Comparison of ENCODE assay signal across 10 cellular contexts in the genomic region with DNA sequence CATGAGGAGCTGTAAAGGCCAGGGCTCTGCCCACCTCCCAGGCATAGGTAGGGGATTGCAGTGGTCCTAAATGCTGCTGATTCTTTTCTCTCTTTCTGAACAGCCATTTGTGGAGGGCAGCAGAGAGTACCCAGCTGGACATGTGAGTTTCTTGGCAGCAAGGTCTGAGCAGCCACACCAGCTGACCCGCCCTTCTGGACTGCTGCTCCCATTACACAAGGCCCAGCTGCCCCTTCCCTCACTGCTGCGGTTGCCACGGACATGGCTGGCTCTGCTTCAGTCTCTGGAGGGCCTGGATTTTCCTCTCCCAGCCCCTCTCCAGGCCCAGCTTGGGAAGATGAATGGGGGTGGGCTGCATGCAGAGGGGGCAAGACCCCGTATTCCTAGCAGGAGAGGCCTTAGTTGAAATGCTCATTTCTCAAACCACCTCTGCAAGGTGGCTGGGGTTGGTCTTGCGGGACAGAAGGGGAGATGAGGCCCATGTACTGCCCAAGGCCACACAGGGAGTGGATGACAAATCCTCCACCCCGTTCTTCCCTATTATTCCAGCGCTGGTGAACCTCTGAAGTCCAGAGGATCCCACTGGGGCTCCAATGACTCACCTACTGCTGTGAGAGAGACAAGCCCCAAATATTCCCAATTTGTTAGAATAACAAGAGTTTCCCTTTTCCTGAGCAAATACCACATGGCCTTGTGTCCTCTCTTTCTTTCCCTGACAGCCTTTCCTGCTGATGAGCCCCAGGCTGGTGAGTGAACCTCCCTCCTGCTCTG. TPM values are rescaled to one million over a fixed set of nuclear protein-coding genes. Genes with fewer than 3 reads are reported as not detected.
DNase-seq lines count a peak whose midpoint lies in the region; ATAC-seq and TF ChIP-seq lines count a peak whose summit lies in the region.
"Had no signal": no experiment of that assay in that cellular context is flagged by ENCODE, and none has a peak within 500 bp of the region (broad histone marks: within the 10 kb centered on the region; RNA-seq: fewer than 3 reads in every experiment).

No MANE protein-coding gene starts in this region.

- no peak overlapping the region for H3K4me3 ChIP-seq in epithelial cell of proximal tubule (ENCODE audit: low read depth, low read length)

- no peaks in the 10 kb centered on the region for H3K9me3 Mint-ChIP-seq in type B pancreatic cell
- H3K9me3 Mint-ChIP-seq in CD4-positive, alpha-beta T cell, result no peaks in the 10 kb centered on the region

- no peak overlapping the region for H3K27ac ChIP-seq in CD4-positive, alpha-beta T cell (ENCODE audit: low read depth, low read length)
- H3K27ac ChIP-seq: 22Rv1 had no signal

- H3K27me3 Mint-ChIP-seq in type B pancreatic cell, result no peaks in the 10 kb centered on the region
- H3K27me3 Mint-ChIP-seq in CD4-positive, alpha-beta T cell, result no peaks in the 10 kb centered on the region

- intact Hi-C loops in CD4-positive, alpha-beta T cell (cut with DNase I, micrococcal nuclease), result no loop called here

- H3K27me3 ChIP-seq in CD4-positive, alpha-beta T cell (ENCODE audit: control insufficient read depth, insufficient read depth, low read length), result no peaks in the 10 kb centered on the region

- POLR2A ChIA-PET in CD4-positive, alpha-beta T cell (lab: Charles Lee), result no interaction called here

- TF ChIP-seq CTCF in epithelial cell of proximal tubule (conservative IDR thresholded peaks at IDR 0.05; ENCODE audit: low read depth, low read length) (peak; percentile 14), type B pancreatic cell (conservative IDR thresholded peaks at IDR 0.05) (no peak)
- TF ChIP-seq CTCF in CD4-positive, alpha-beta T cell (IDR thresholded peaks at IDR 0.05), result no peak

- peaks cover 22% of the 10 kb centered on the region for H3K4me1 Mint-ChIP-seq in type B pancreatic cell (ENCODE audit: unreplicated experiment)
- H3K4me1 Mint-ChIP-seq in CD4-positive, alpha-beta T cell (ENCODE audit: low read depth), result no peaks in the 10 kb centered on the region

- ATAC-seq in HG02973 (IDR thresholded peaks at IDR 0.05; ENCODE audit: unreplicated experiment), result no peak
- no peak for ATAC-seq in GM21390 (IDR thresholded peaks at IDR 0.05; ENCODE audit: unreplicated experiment)
- no peak for ATAC-seq in CD4-positive, alpha-beta T cell (ENCODE audit: poor library complexity)

- DNase-seq in DMS 273 (lab: John Stamatoyannopoulos, UW; ENCODE audit: unreplicated experiment) (peak; percentile 35), DMS 273 treated with DMSO at 0.1 percent for 48 hours (lab: John Stamatoyannopoulos, UW) (no peak), epithelial cell of proximal tubule (ENCODE audit: low read depth) (no peak), midbrain (lab: John Stamatoyannopoulos, UW) (peak; percentile 88), type B pancreatic cell (ENCODE audit: extremely low spot score, unreplicated experiment) (no peak)
- DNase-seq in CD4-positive, alpha-beta T cell, result no peak
- DNase-seq: NCI-H187 had no signal

- peak overlapping the region; percentile 63 for H3K27ac Mint-ChIP-seq in type B pancreatic cell
- no peak overlapping the region for H3K27ac Mint-ChIP-seq in CD4-positive, alpha-beta T cell

- CTCF ChIA-PET in CD4-positive, alpha-beta T cell (lab: Charles Lee), result interaction anchor here (1.2 kb wide), 1 partner anchor 9 kb away, joined by 3 read pairs; no protein-coding TSS in a partner anchor

- H3K9me3 ChIP-seq in CD4-positive, alpha-beta T cell (ENCODE audit: control insufficient read depth, low read length), result no peaks in the 10 kb centered on the region

- no peak overlapping the region for H3K4me3 Mint-ChIP-seq in type B pancreatic cell
- H3K4me3 Mint-ChIP-seq in CD4-positive, alpha-beta T cell, result no peak overlapping the region

- H3K36me3 Mint-ChIP-seq in type B pancreatic cell, result no peaks in the 10 kb centered on the region
- no peaks in the 10 kb centered on the region for H3K36me3 Mint-ChIP-seq in CD4-positive, alpha-beta T cell (ENCODE audit: low read depth)

RNA-seq across cellular contexts. Expression of gene LGALS12, which starts 4.7 kb away (rescaled TPM):
- total RNA-seq in epithelial cell of proximal tubule, result 0.07 TPM in 1 of 2 replicates, not detected in the other
- 0.34 TPM in 1 of 2 replicates, not detected in the other for total RNA-seq in type B pancreatic cell (ENCODE audit: low replicate concordance)
- total RNA-seq in CD4-positive, alpha-beta T cell, result not detected

RNA-seq across cellular contexts. Expression of gene PLAAT5, which starts 19.6 kb away (rescaled TPM):
- total RNA-seq in epithelial cell of proximal tubule (0.06 and 1.6 TPM in 2 replicates), type B pancreatic cell (ENCODE audit: low replicate concordance) (2.0 and 9.9 TPM in 2 replicates)
- under 1 TPM in 1 of 2 experiments, not detected in 1; 0.16 TPM for total RNA-seq in CD4-positive, alpha-beta T cell

RNA-seq across cellular contexts. Expression of gene PLAAT4, which starts 26.1 kb away (rescaled TPM):
- total RNA-seq in epithelial cell of proximal tubule (31.7 and 32.7 TPM in 2 replicates), type B pancreatic cell (ENCODE audit: low replicate concordance) (131 and 152 TPM in 2 replicates)
- 10 to 100 TPM; 80.4 to 82.4 TPM for total RNA-seq in CD4-positive, alpha-beta T cell

RNA-seq across cellular contexts. Expression of gene PLAAT2, which starts 52.6 kb away (rescaled TPM):
- total RNA-seq in epithelial cell of proximal tubule, result 0.29 TPM in 1 of 2 replicates, not detected in the other
- total RNA-seq in type B pancreatic cell (ENCODE audit: low replicate concordance), result 6.0 and 7.8 TPM in 2 replicates
- total RNA-seq in CD4-positive, alpha-beta T cell, result under 1 TPM; 0.34 to 0.49 TPM

Comparison
In these comparisons a context has a peak if more than half of its experiments do, and no peak if none do; other contexts are left out.
1. DNase-seq: peak in DMS 273 (single experiment) and midbrain (single experiment); none in DMS 273 treated with DMSO at 0.1 percent for 48 hours (single experiment), epithelial cell of proximal tubule (single experiment), type B pancreatic cell (single experiment) and CD4-positive, alpha-beta T cell (0 of 10).